Comparison of ENCODE assay signal across 8 cellular contexts in the genomic region with DNA sequence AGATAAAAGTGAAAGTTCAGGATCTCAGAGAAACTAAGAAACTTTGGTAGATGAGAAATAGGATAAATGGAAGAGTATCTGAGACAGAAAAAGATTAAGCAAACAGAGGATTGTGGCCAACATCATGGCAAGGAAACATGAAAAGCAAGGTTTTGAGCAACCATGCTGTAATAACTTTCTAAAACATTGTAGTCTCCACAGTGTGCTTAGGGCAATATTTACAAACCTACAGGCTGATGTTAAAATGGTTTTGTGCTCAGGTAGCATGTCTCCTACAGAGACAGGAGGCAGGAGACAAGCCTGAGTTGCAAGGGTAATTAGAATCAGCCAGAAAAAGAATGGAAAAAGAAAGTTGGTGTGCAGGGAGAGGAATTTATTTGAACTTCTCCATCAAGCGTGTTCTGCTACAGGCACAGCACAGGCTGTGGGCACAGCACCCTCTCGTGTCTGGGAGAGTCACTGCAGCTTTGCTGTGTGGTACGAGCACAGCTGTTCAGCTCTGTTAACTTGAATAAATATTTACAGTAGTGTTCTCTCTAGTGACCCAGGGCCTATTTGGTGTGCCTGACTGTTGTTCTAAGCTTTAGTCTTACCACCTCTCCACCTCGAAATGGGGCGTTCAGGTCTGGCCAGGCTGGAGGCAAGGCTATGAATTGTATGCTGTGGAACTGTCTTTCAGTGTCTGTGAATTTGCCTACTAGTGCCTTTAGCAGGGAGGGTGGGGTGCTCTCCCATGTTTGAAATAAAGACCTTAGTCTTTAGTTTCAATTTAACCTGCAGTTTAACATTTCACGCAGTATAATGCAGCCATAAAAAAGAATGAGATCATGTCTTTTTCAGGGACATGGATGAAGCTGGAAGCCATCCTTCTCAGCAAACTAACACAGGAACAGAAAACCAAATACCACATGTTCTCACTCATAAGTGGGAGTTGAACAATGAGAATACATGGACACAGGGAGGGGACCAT. TPM values are rescaled to one million over a fixed set of nuclear protein-coding genes. Genes with fewer than 3 reads are reported as not detected.
A peak's percentile ranks its signal among the peaks of the same experiment; 100 is the strongest.
DNase-seq lines count a peak whose midpoint lies in the region; ATAC-seq and TF ChIP-seq lines count a peak whose summit lies in the region.
"Not testable (repeated sequence)": the region's sequence is repeated elsewhere in the genome, so short reads cannot be mapped to it uniquely, and the experiment has no call there.

No MANE protein-coding gene starts in this region.

- not testable (repeated sequence) for H3K27ac Mint-ChIP-seq in T-helper 1 cell treated with Interleukin-12 subunit alpha and Interleukin-12 subunit beta and Interleukin-4 antibody, amounts not matched to agents 30 μg/mL and 1 μg/mL, for 36 hours
- H3K27ac Mint-ChIP-seq in activated naive CD8-positive, alpha-beta T cell treated with anti-CD3 and anti-CD28 coated beads, Interleukin-2, amount 10 ng/mL, durations not matched to agents 7 days and 5 days: peak overlapping the region; percentile 18

- H3K9me3 Mint-ChIP-seq in T-helper 1 cell treated with Interleukin-12 subunit alpha and Interleukin-12 subunit beta and Interleukin-4 antibody, amounts not matched to agents 30 μg/mL and 1 μg/mL, for 36 hours; activated naive CD8-positive, alpha-beta T cell treated with anti-CD3 and anti-CD28 coated beads, Interleukin-2, amount 10 ng/mL, durations not matched to agents 7 days and 5 days: not testable (repeated sequence)

- intact Hi-C loops in Right ventricle myocardium inferior (cut with DNase I): loop anchor here (5.0 kb wide), 1 partner anchor 70 kb away; no protein-coding TSS in a partner anchor
- intact Hi-C loops in tibial artery (cut with DNase I; ENCODE audit: low total_unique reads): not testable (repeated sequence)

- POLR2A ChIA-PET in activated naive CD8-positive, alpha-beta T cell treated with anti-CD3 and anti-CD28 coated beads, Interleukin-2, amount 10 ng/mL, durations not matched to agents 7 days and 5 days (lab: Charles Lee): not testable (repeated sequence)

- H3K27ac ChIP-seq in tibial artery: not testable (repeated sequence)

- H3K4me1 Mint-ChIP-seq in T-helper 1 cell treated with Interleukin-12 subunit alpha and Interleukin-12 subunit beta and Interleukin-4 antibody, amounts not matched to agents 30 μg/mL and 1 μg/mL, for 36 hours (ENCODE audit: low read depth): not testable (repeated sequence)
- peaks cover 17% of the 10 kb centered on the region for H3K4me1 Mint-ChIP-seq in activated naive CD8-positive, alpha-beta T cell treated with anti-CD3 and anti-CD28 coated beads, Interleukin-2, amount 10 ng/mL, durations not matched to agents 7 days and 5 days

- peak overlapping the region; percentile 29 for H3K4me3 Mint-ChIP-seq in T-helper 1 cell treated with Interleukin-12 subunit alpha and Interleukin-12 subunit beta and Interleukin-4 antibody, amounts not matched to agents 30 μg/mL and 1 μg/mL, for 36 hours
- peak overlapping the region; percentile 58 for H3K4me3 Mint-ChIP-seq in activated naive CD8-positive, alpha-beta T cell treated with anti-CD3 and anti-CD28 coated beads, Interleukin-2, amount 10 ng/mL, durations not matched to agents 7 days and 5 days

- peak; percentile 81 for ATAC-seq in HG02870 (IDR thresholded peaks at IDR 0.05; ENCODE audit: unreplicated experiment)
- peak; percentile 77 for ATAC-seq in activated naive CD8-positive, alpha-beta T cell treated with anti-CD3 and anti-CD28 coated beads, Interleukin-2, amount 10 ng/mL, durations not matched to agents 7 days and 5 days (ENCODE audit: low read depth)
- ATAC-seq in Right ventricle myocardium inferior: peak; percentile 87

- H3K27me3 Mint-ChIP-seq in T-helper 1 cell treated with Interleukin-12 subunit alpha and Interleukin-12 subunit beta and Interleukin-4 antibody, amounts not matched to agents 30 μg/mL and 1 μg/mL, for 36 hours (ENCODE audit: low read depth); activated naive CD8-positive, alpha-beta T cell treated with anti-CD3 and anti-CD28 coated beads, Interleukin-2, amount 10 ng/mL, durations not matched to agents 7 days and 5 days: not testable (repeated sequence)

- not testable (repeated sequence) for H3K4me1 ChIP-seq in tibial artery

- not testable (repeated sequence) for H3K36me3 Mint-ChIP-seq in T-helper 1 cell treated with Interleukin-12 subunit alpha and Interleukin-12 subunit beta and Interleukin-4 antibody, amounts not matched to agents 30 μg/mL and 1 μg/mL, for 36 hours (ENCODE audit: low read depth); activated naive CD8-positive, alpha-beta T cell treated with anti-CD3 and anti-CD28 coated beads, Interleukin-2, amount 10 ng/mL, durations not matched to agents 7 days and 5 days

- not testable (repeated sequence) for H3K9me3 ChIP-seq in tibial artery

- not testable (repeated sequence) for H3K36me3 ChIP-seq in tibial artery

- not testable (repeated sequence) for H3K4me3 ChIP-seq in tibial artery

- peak; percentile 2 to 49 for DNase-seq in NCI-H1930 (lab: John Stamatoyannopoulos, UW)
- peak; percentile 78 for DNase-seq in activated naive CD8-positive, alpha-beta T cell treated with anti-CD3 and anti-CD28 coated beads, Interleukin-2, amount 10 ng/mL, durations not matched to agents 7 days and 5 days
- peak; percentile 87 for DNase-seq in Right ventricle myocardium inferior (ENCODE audit: missing footprints)
- peak; percentile 82 for DNase-seq in pons (ENCODE audit: low spot score)
- DNase-seq in tibial artery: peak; percentile 66 to 77

- not testable (repeated sequence) for H3K27me3 ChIP-seq in tibial artery

- TF ChIP-seq CTCF in GM12874 (IDR thresholded peaks at IDR 0.05; ENCODE audit: insufficient read depth, low read depth, low read length) (peak; percentile 88), tibial artery (IDR thresholded peaks at IDR 0.05) (peak; percentile 77 to 88)

RNA-seq across cellular contexts. Expression of a gene that starts 14.1 kb away (rescaled TPM):
- 10 to 100 TPM in 1 of 2 experiments, 1 to 10 TPM in 1; 7.6 to 10.2 TPM for total RNA-seq in activated naive CD8-positive, alpha-beta T cell treated with anti-CD3 and anti-CD28 coated beads, Interleukin-2, amount 10 ng/mL, durations not matched to agents 7 days and 5 days
- total RNA-seq in Right ventricle myocardium inferior: 11.2 TPM

Comparison
In these comparisons a context has a peak if more than half of its experiments do, and no peak if none do; other contexts are left out.
1. DNase-seq: peak in every context shown above with its lines; median percentile 87 in Right ventricle myocardium inferior; 82 in pons; 78 in activated naive CD8-positive, alpha-beta T cell treated with anti-CD3 and anti-CD28 coated beads, Interleukin-2, amount 10 ng/mL, durations not matched to agents 7 days and 5 days; 72 in tibial artery; 26 in NCI-H1930.